Comparison of ENCODE assay signal across 17 cellular contexts in the genomic region with DNA sequence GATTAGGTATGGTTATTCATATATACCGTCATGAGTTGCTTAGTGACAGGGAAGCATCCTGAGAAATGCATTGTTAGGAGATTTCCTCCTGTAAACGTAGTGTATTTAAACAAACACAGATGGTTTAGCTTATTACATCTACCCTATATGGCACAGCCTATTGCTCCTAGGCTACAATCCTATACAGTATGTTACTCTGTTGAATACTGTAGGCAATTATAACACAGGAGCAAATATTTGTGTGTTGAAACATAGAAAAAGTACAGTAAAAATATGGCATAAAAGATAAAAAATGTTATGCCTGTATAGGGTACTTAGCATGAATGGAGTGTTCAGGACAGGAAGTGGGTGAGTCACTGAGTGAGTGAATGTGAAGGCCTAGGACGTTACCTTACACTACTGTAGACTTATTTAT.
DNase-seq lines count a peak whose midpoint lies in the region; ATAC-seq and TF ChIP-seq lines count a peak whose summit lies in the region.
"Had no signal": no experiment of that assay in that cellular context is flagged by ENCODE, and none has a peak within 500 bp of the region (broad histone marks: within the 10 kb centered on the region; RNA-seq: fewer than 3 reads in every experiment).

No MANE protein-coding gene starts in this region.

- H2AFZ ChIP-seq in hepatocyte, result no peak overlapping the region

- POLR2A ChIA-PET in RWPE1 (lab: Yijun Ruan, JAX; ENCODE audit: low non-redundant PET), result no interaction called here

- H4K20me1 ChIP-seq in hepatocyte (ENCODE audit: insufficient read depth, poor library complexity, severe bottlenecking), result no peaks in the 10 kb centered on the region

- no peaks in the 10 kb centered on the region for H3K4me1 ChIP-seq in hepatocyte (ENCODE audit: insufficient read depth)
- H3K4me1 ChIP-seq: upper lobe of left lung had no signal

- ATAC-seq in HG02798 (IDR thresholded peaks at IDR 0.05; ENCODE audit: poor library complexity, unreplicated experiment), result no peak

- DNase-seq in HFF-Myc (ENCODE audit: extremely low read depth, low read depth), result peak; percentile 69
- DNase-seq in RWPE1 (ENCODE audit: low spot score), result peak; percentile 4
- peak; percentile 6 for DNase-seq in epithelial cell of prostate (ENCODE audit: low read depth, low spot score)
- DNase-seq in pulmonary artery endothelial cell (ENCODE audit: low read depth, low spot score), result peak; percentile 68
- DNase-seq in GM03348 (ENCODE audit: low spot score), result no peak
- DNase-seq in hepatocyte (ENCODE audit: low spot score), result no peak
- DNase-seq: activated CD4-positive, alpha-beta T cell treated with anti-CD3 and anti-CD28 coated beads, Interleukin-2, amount 10 ng/mL, durations not matched to agents 7 days and 5 days; activated naive CD4-positive, alpha-beta T cell treated with anti-CD3 and anti-CD28 coated beads for 36 hours; activated T-cell treated with anti-CD3 and anti-CD28 coated beads for 4 hours; DMS79 treated with DMSO at 0.1 percent for 48 hours; naive B cell; NCI-H187; NCI-H524; OCI-M1; stimulated activated naive CD4-positive, alpha-beta T cell treated with Interleukin-2 at 50 U/mL for 16 hours; upper lobe of left lung had no signal

- 69% methylated on average over 3 of the region's 3 CpGs for WGBS in hepatocyte (ENCODE audit: low lambda C conversion rate, missing lambda C conversion rate)

- no peaks in the 10 kb centered on the region for H3K36me3 ChIP-seq in hepatocyte (replicated peaks; ENCODE audit: insufficient read depth, low read depth)
- H3K36me3 ChIP-seq: upper lobe of left lung had no signal

- no peaks in the 10 kb centered on the region for H3K9me2 ChIP-seq in hepatocyte (replicated peaks; ENCODE audit: insufficient read depth)

- H3K79me2 ChIP-seq in hepatocyte, result no peaks in the 10 kb centered on the region

- H3K4me3 ChIP-seq in HFF-Myc (replicated peaks; ENCODE audit: low read depth, low read length) (no peak overlapping the region), hepatocyte (no peak overlapping the region)
- H3K4me3 ChIP-seq: upper lobe of left lung had no signal

- CTCF ChIA-PET in RWPE1 (lab: Yijun Ruan, JAX), result interaction anchor here (0.5 kb wide), 1 partner anchor 874 kb away, joined by 3 read pairs; no protein-coding TSS in a partner anchor

- H3K9me3 ChIP-seq in hepatocyte (ENCODE audit: low read depth), result no peaks in the 10 kb centered on the region
- H3K9me3 ChIP-seq: upper lobe of left lung had no signal

- no peak overlapping the region for H3K4me2 ChIP-seq in hepatocyte

- peak overlapping the region; percentile 52 for H3K27ac ChIP-seq in RWPE1
- peak overlapping the region; percentile 8 for H3K27ac ChIP-seq in epithelial cell of prostate
- no peak overlapping the region for H3K27ac ChIP-seq in hepatocyte
- H3K27ac ChIP-seq: upper lobe of left lung had no signal

- no peaks in the 10 kb centered on the region for H3K27me3 ChIP-seq in hepatocyte
- H3K27me3 ChIP-seq: upper lobe of left lung had no signal

- no peak for TF ChIP-seq CTCF in HFF-Myc (IDR thresholded peaks at IDR 0.05; ENCODE audit: low read depth, low read length, missing control alignments)
- no peak for TF ChIP-seq CTCF in RWPE1 (conservative IDR thresholded peaks at IDR 0.05; ENCODE audit: low read depth)
- no peak for TF ChIP-seq CTCF in hepatocyte (IDR thresholded peaks at IDR 0.05; ENCODE audit: poor library complexity)

Comparison
In these comparisons a context has a peak if more than half of its experiments do, and no peak if none do; other contexts are left out.
1. DNase-seq: peak in HFF-Myc (single experiment), RWPE1 (single experiment), epithelial cell of prostate (single experiment) and pulmonary artery endothelial cell (single experiment); none in GM03348 (single experiment) and hepatocyte (single experiment).